Comparison of ENCODE assay signal across 2 cellular contexts in the genomic region with DNA sequence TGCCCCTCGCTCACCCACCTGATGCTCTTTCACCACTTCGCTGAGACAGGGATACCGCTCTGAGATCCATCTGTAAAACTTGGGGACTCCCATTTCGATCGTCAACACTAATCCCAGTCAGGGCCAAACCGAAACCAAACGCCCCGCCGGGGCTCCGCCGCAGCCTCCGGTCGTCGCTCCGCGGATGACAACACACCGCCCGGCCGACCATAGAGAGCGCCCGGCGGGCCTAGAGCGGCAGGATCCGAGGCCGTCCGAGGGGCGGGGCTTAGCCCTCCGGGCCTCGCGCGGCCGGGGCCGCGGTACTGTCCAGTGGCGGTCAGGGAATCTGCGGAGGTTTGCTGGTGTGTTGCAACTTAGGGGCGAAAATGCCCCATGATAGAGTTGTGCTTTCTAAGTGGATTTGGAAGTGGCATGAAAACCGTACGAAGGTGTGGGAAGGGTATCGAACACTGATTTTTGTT.
A peak's percentile ranks its signal among the peaks of the same experiment; 100 is the strongest.
TF ChIP-seq lines count a peak whose summit lies in the region.

A gene with protein sequence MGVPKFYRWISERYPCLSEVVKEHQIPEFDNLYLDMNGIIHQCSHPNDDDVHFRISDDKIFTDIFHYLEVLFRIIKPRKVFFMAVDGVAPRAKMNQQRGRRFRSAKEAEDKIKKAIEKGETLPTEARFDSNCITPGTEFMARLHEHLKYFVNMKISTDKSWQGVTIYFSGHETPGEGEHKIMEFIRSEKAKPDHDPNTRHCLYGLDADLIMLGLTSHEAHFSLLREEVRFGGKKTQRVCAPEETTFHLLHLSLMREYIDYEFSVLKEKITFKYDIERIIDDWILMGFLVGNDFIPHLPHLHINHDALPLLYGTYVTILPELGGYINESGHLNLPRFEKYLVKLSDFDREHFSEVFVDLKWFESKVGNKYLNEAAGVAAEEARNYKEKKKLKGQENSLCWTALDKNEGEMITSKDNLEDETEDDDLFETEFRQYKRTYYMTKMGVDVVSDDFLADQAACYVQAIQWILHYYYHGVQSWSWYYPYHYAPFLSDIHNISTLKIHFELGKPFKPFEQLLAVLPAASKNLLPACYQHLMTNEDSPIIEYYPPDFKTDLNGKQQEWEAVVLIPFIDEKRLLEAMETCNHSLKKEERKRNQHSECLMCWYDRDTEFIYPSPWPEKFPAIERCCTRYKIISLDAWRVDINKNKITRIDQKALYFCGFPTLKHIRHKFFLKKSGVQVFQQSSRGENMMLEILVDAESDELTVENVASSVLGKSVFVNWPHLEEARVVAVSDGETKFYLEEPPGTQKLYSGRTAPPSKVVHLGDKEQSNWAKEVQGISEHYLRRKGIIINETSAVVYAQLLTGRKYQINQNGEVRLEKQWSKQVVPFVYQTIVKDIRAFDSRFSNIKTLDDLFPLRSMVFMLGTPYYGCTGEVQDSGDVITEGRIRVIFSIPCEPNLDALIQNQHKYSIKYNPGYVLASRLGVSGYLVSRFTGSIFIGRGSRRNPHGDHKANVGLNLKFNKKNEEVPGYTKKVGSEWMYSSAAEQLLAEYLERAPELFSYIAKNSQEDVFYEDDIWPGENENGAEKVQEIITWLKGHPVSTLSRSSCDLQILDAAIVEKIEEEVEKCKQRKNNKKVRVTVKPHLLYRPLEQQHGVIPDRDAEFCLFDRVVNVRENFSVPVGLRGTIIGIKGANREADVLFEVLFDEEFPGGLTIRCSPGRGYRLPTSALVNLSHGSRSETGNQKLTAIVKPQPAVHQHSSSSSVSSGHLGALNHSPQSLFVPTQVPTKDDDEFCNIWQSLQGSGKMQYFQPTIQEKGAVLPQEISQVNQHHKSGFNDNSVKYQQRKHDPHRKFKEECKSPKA (N-terminal part only) (minus strand): TSS at position 186 of the 464 bp plus-strand sequence. CDS start 93 bp downstream, at position 93.

TF ChIP-seq in IMR-90, 13 proteins besides CTCF, POLR2A, EP300 and RAD21:
- TF ChIP-seq MAZ (IDR thresholded peaks at IDR 0.05; ENCODE audit: borderline replicate concordance, low read depth, low read length) (peak; percentile 55; the same call in 1 of the 2 replicates), SMC3 (IDR thresholded peaks at IDR 0.05; ENCODE audit: low read depth, low read length) (no peak), CEBPB (IDR thresholded peaks at IDR 0.05; ENCODE audit: low read depth, low read length) (peak; percentile 96), BHLHE40 (IDR thresholded peaks at IDR 0.05; ENCODE audit: low read depth, low read length) (no peak), MXI1 (IDR thresholded peaks at IDR 0.05; ENCODE audit: borderline replicate concordance, low read depth, low read length) (0 out of 2 replicates have a peak, but pooled peaks have one; percentile 25)

TF ChIP-seq in endothelial cell of umbilical vein, 7 proteins besides CTCF, POLR2A, EP300 and RAD21:
- TF ChIP-seq JUN (IDR thresholded peaks at IDR 0.05; ENCODE audit: borderline replicate concordance, insufficient read depth, insufficient read length, low read depth) (no peak), GATA2 (IDR thresholded peaks at IDR 0.05; ENCODE audit: insufficient read depth, insufficient read length, low read depth, low read length) (no peak), POLR2AphosphoS5 (IDR thresholded peaks at IDR 0.05; ENCODE audit: insufficient read depth, low read depth, low read length) (peak; percentile 96)
- TF ChIP-seq, protein P1, sequence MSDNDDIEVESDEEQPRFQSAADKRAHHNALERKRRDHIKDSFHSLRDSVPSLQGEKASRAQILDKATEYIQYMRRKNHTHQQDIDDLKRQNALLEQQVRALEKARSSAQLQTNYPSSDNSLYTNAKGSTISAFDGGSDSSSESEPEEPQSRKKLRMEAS (IDR thresholded peaks at IDR 0.05; ENCODE audit: insufficient read depth, insufficient read length) = no peak
TF ChIP-seq in endothelial cell of umbilical vein: peak in this region for 1.
